Comparison of ENCODE assay signal across 26 cellular contexts in the genomic region with DNA sequence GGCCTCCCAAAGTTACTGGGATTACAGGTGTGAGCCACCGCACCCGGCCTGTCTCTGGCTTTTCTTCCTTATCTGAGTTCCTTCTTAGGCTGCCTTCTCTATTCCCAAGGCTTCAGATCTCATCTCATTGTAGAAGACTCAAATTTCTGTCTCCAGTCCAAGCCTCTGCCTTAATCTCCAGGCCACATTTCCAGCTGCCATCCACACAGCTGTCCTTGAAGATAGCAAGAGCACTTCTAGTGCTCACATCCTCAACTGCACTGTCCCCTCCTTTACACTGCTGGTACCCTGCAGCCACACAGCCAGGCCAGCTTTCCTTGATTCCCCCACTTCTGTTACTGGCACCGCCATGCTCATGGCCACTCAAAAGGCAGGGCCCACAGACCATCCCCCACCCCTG.
"Had no signal": no experiment of that assay in that cellular context is flagged by ENCODE, and none has a peak within 500 bp of the region (broad histone marks: within the 10 kb centered on the region; RNA-seq: fewer than 3 reads in every experiment).

No MANE protein-coding gene starts in this region.

- H2AFZ ChIP-seq: neural progenitor cell, parathyroid adenoma had no signal

- H3K27ac ChIP-seq: dorsolateral prefrontal cortex, gastrocnemius medialis, neural progenitor cell, parathyroid adenoma, right lobe of liver, stomach, thyroid gland, vagina had no signal

- H3K4me2 ChIP-seq: neural progenitor cell had no signal

- H3K9ac ChIP-seq: neural progenitor cell, parathyroid adenoma had no signal

- H3K4me1 Mint-ChIP-seq: mesothelial cell of epicardium, naive B cell had no signal

- H3K27me3 Mint-ChIP-seq: naive B cell; natural killer cell treated with Interleukin-12 subunit alpha and Interleukin-12 subunit beta and Interleukin-15 and Interleukin-18, amount 100 ng/mL, for 72 hours; progenitor cell of endocrine pancreas had no signal

- H3K27ac Mint-ChIP-seq: mesothelial cell of epicardium; natural killer cell treated with Interleukin-12 subunit alpha and Interleukin-12 subunit beta and Interleukin-15 and Interleukin-18, amount 100 ng/mL, for 72 hours; neural progenitor cell; progenitor cell of endocrine pancreas had no signal

- H3K79me2 ChIP-seq: parathyroid adenoma had no signal

- H3K4me3 Mint-ChIP-seq: mesothelial cell of epicardium; natural killer cell treated with Interleukin-12 subunit alpha and Interleukin-12 subunit beta and Interleukin-15 and Interleukin-18, amount 100 ng/mL, for 72 hours; neural progenitor cell had no signal

- H3K4me1 ChIP-seq: neural progenitor cell, parathyroid adenoma, right lobe of liver, thyroid gland had no signal

- FAIRE-seq: kidney, small intestine had no signal

- ATAC-seq: esophagus mucosa; gastrocnemius medialis; left lobe of liver; mucosa of descending colon; natural killer cell treated with Interleukin-12 subunit alpha and Interleukin-12 subunit beta and Interleukin-15 and Interleukin-18, amount 100 ng/mL, for 72 hours; right lobe of liver had no signal

- H3K27me3 ChIP-seq: dorsolateral prefrontal cortex, gastrocnemius medialis, neural progenitor cell, right lobe of liver, stomach, thyroid gland, vagina had no signal

- DNase-seq: dorsolateral prefrontal cortex; effector CD4-positive, alpha-beta T cell; foreskin fibroblast; gastrocnemius medialis; head of caudate nucleus; kidney; mesenchymal stem cell; mucosa of descending colon; naive B cell; right lobe of liver; small intestine; stimulated activated CD4-positive, alpha-beta T cell treated with anti-CD3 and anti-CD28 coated beads, Interleukin-15, amount 100 ng/mL, for 24 hours; stimulated activated CD4-positive, alpha-beta T cell treated with anti-CD3 and anti-CD28 coated beads, Interleukin-4, amount 100 ng/mL, for 1 hour; stimulated activated CD8-positive, alpha-beta memory T cell treated with anti-CD3 and anti-CD28 coated beads, Interleukin-4, amount 100 ng/mL, for 48 hours; stimulated activated naive CD4-positive, alpha-beta T cell treated with Interleukin-2 at 50 U/mL for 16 hours; stomach; thyroid gland; trophoblast cell had no signal

- H3K9me3 ChIP-seq: gastrocnemius medialis, mucosa of descending colon, right lobe of liver, stomach, thyroid gland, vagina had no signal

- H3K9me3 Mint-ChIP-seq: mesothelial cell of epicardium; naive B cell; natural killer cell treated with Interleukin-12 subunit alpha and Interleukin-12 subunit beta and Interleukin-15 and Interleukin-18, amount 100 ng/mL, for 72 hours; neural progenitor cell had no signal
